16 cellular contexts compared by ENCODE assay signal in genomic region chr11:13535819-13536218, GRCh38. TPM values are rescaled to one million over a fixed set of nuclear protein-coding genes. Genes with fewer than 3 reads are reported as not detected.
DNase-seq lines count a peak whose midpoint lies in the region; ATAC-seq and TF ChIP-seq lines count a peak whose summit lies in the region.
"Had no signal": no experiment of that assay in that cellular context is flagged by ENCODE, and none has a peak within 500 bp of the region (broad histone marks: within the 10 kb centered on the region; RNA-seq: fewer than 3 reads in every experiment).

No MANE protein-coding gene starts in this region.

- no peak overlapping the region for H3K27ac Mint-ChIP-seq in activated naive CD8-positive, alpha-beta T cell treated with anti-CD3 and anti-CD28 coated beads for 36 hours
- H3K27ac Mint-ChIP-seq: activated naive CD4-positive, alpha-beta T cell treated with anti-CD3 and anti-CD28 coated beads, Interleukin-2, amount 50 U/mL, for 72 hours had no signal

- no peaks in the 10 kb centered on the region for H3K4me1 Mint-ChIP-seq in activated naive CD8-positive, alpha-beta T cell treated with anti-CD3 and anti-CD28 coated beads for 36 hours

- TF ChIP-seq CTCF in DND-41 (IDR thresholded peaks at IDR 0.05; ENCODE audit: borderline replicate concordance, extremely low read depth, low read length, poor library complexity, severe bottlenecking) (peak; percentile 22), epithelial cell of proximal tubule (conservative IDR thresholded peaks at IDR 0.05; ENCODE audit: low read depth, low read length) (peak; percentile 15)

- H2AFZ ChIP-seq in DND-41 (ENCODE audit: low read depth, low read length): no peak overlapping the region

- H3K4me2 ChIP-seq in DND-41 (ENCODE audit: insufficient read depth, low read length): no peak overlapping the region
- H3K4me2 ChIP-seq: KMS-11 had no signal

- peaks cover 3% of the 10 kb centered on the region for H3K36me3 Mint-ChIP-seq in activated naive CD8-positive, alpha-beta T cell treated with anti-CD3 and anti-CD28 coated beads for 36 hours

- no peaks in the 10 kb centered on the region for H4K20me1 ChIP-seq in DND-41 (ENCODE audit: insufficient read depth, low read length)

- ATAC-seq in DND-41 (ENCODE audit: insufficient read depth, low read depth) (no peak), HG03354 (IDR thresholded peaks at IDR 0.05; ENCODE audit: poor library complexity, severe bottlenecking, unreplicated experiment) (no peak)
- ATAC-seq: activated naive CD4-positive, alpha-beta T cell treated with anti-CD3 and anti-CD28 coated beads, Interleukin-2, amount 50 U/mL, for 72 hours; esophagus mucosa; lower lobe of right lung; Right ventricle myocardium inferior had no signal

- H3K27me3 Mint-ChIP-seq in activated naive CD8-positive, alpha-beta T cell treated with anti-CD3 and anti-CD28 coated beads for 36 hours: no peaks in the 10 kb centered on the region

- no peaks in the 10 kb centered on the region for H3K27me3 ChIP-seq in DND-41 (ENCODE audit: insufficient read depth, low read length, poor library complexity)

- no peak overlapping the region for H3K9ac ChIP-seq in DND-41 (ENCODE audit: low read depth, low read length)
- H3K9ac ChIP-seq: KMS-11 had no signal

- H3K4me3 Mint-ChIP-seq in activated naive CD8-positive, alpha-beta T cell treated with anti-CD3 and anti-CD28 coated beads for 36 hours: no peak overlapping the region

- no peak overlapping the region for H3K27ac ChIP-seq in DND-41 (ENCODE audit: low read length)
- H3K27ac ChIP-seq: KMS-11, lower lobe of right lung, spleen had no signal

- no peaks in the 10 kb centered on the region for H3K4me1 ChIP-seq in DND-41 (ENCODE audit: insufficient read depth, low read length)
- H3K4me1 ChIP-seq: lower lobe of right lung, spleen had no signal

- peaks cover 16% of the 10 kb centered on the region for H3K9me3 Mint-ChIP-seq in activated naive CD8-positive, alpha-beta T cell treated with anti-CD3 and anti-CD28 coated beads for 36 hours

- DNase-seq in DND-41 (no peak), HT1080 (ENCODE audit: low read depth) (peak; percentile 6), RKO (ENCODE audit: low spot score) (peak; percentile 21), epithelial cell of proximal tubule (ENCODE audit: low read depth) (no peak)
- DNase-seq in activated naive CD8-positive, alpha-beta T cell treated with anti-CD3 and anti-CD28 coated beads for 36 hours: no peak
- DNase-seq in stimulated activated CD4-positive, alpha-beta T cell treated with anti-CD3 and anti-CD28 coated beads, Interleukin-4, amount 100 ng/mL, for 1 hour: no peak
- DNase-seq in activated CD4-positive, CD25-positive, alpha-beta regulatory T cell treated with anti-CD3 and anti-CD28 coated beads, Interleukin-2, amount 50 U/mL, for 72 hours: no peak
- DNase-seq: hippocampal formation, lower lobe of right lung, spleen had no signal

- H3K4me3 ChIP-seq in DND-41 (ENCODE audit: low read depth in 1 of 2, low read length in 2 of 2): no peak overlapping the region
- no peak overlapping the region for H3K4me3 ChIP-seq in epithelial cell of proximal tubule (ENCODE audit: low read depth, low read length)
- H3K4me3 ChIP-seq: lower lobe of right lung, spleen had no signal

- H3K36me3 ChIP-seq in DND-41 (ENCODE audit: insufficient read depth, low read length): no peaks in the 10 kb centered on the region
- H3K36me3 ChIP-seq: lower lobe of right lung, spleen had no signal

- H3K79me2 ChIP-seq in DND-41 (ENCODE audit: insufficient read depth, low read length): no peaks in the 10 kb centered on the region

- H3K9me3 ChIP-seq in DND-41 (ENCODE audit: insufficient read depth, low read length, severe bottlenecking): peaks cover 6% of the 10 kb centered on the region

RNA-seq across cellular contexts. Expression of gene PTH, which starts 40.0 kb away (rescaled TPM):
- not detected in 2 replicates for total RNA-seq in HT1080 (2014; rRNA removed; shearing (Covaris generic))
- polyA plus RNA-seq in HT1080 (2015; cell fraction: cytosol; rRNA removed): not detected in 2 replicates
- polyA plus RNA-seq in HT1080 (2015; cell fraction: nucleus; rRNA removed): not detected in 2 replicates
- total RNA-seq in epithelial cell of proximal tubule: not detected in 2 replicates
- not detected for total RNA-seq in activated naive CD8-positive, alpha-beta T cell treated with anti-CD3 and anti-CD28 coated beads for 36 hours
- total RNA-seq: activated naive CD4-positive, alpha-beta T cell treated with anti-CD3 and anti-CD28 coated beads, Interleukin-2, amount 50 U/mL, for 72 hours; esophagus mucosa; lower lobe of right lung; Right ventricle myocardium inferior; spleen had no signal
- polyA plus RNA-seq: BJ, spleen had no signal

Comparison
In these comparisons a context has a peak if more than half of its experiments do, and no peak if none do; other contexts are left out.
1. DNase-seq: peak in HT1080 (single experiment) and RKO (single experiment); none in DND-41 (single experiment), epithelial cell of proximal tubule (single experiment), activated naive CD8-positive, alpha-beta T cell treated with anti-CD3 and anti-CD28 coated beads for 36 hours (single experiment), stimulated activated CD4-positive, alpha-beta T cell treated with anti-CD3 and anti-CD28 coated beads, Interleukin-4, amount 100 ng/mL, for 1 hour (single experiment) and activated CD4-positive, CD25-positive, alpha-beta regulatory T cell treated with anti-CD3 and anti-CD28 coated beads, Interleukin-2, amount 50 U/mL, for 72 hours (single experiment).